ENCODE assay signal across 9 cellular contexts in the genomic region with DNA sequence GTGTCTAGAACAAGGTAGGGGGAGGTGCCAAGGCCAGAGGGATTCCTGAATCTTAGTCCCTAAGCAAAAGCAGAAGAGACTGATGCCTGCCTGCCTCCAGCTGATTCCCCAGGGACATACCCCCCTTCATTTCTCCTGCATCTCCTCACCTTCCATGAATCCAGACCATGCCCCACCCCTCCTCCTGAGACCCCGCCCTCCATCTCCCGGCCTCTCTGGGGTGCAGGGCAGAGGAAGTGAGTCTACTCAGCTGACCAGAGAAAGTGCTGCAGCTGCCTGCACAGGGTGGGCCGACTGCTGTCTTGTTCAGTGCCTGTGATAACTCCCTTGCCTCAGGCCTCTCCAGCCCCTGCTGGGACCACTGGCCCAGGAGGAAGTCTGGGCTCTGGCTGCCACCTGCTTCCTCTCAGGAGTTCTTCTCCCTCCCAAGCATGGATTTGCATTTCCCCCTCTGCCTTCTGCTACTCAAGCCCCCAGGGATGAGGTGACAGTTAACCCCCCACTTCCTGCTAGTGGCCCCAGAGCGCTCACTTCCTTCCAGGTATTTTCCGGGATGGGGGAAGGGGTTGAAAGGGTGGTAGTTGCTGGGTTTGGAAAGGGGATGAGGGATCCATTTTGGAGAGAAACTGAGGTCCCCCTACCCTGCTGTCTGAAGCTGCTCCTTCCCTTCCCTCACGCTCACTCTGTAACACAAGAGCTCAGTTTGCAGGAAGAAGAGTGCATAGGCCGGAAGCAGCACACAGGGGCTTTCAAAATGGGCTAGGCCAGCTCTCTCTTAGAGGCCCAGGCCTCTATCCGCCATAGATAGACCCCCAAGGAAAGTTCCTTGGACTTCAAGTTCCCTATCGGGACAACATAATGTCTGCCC. TPM values are rescaled to one million over a fixed set of nuclear protein-coding genes. Genes with fewer than 3 reads are reported as not detected.
DNase-seq lines count a peak whose midpoint lies in the region; ATAC-seq and TF ChIP-seq lines count a peak whose summit lies in the region.
"Had no signal": no experiment of that assay in that cellular context is flagged by ENCODE, and none has a peak within 500 bp of the region (broad histone marks: within the 10 kb centered on the region; RNA-seq: fewer than 3 reads in every experiment).

No MANE protein-coding gene starts in this region.

- H3K9me3 Mint-ChIP-seq in activated T-cell treated with anti-CD3 and anti-CD28 coated beads, Interleukin-2, amount 50 U/mL, for 72 hours, result no peaks in the 10 kb centered on the region

- intact Hi-C loops in left ventricle myocardium superior (cut with micrococcal nuclease), result no loop called here
- intact Hi-C loops in lower leg skin (cut with DNase I; ENCODE audit: low total_unique reads), result no loop called here

- peak overlapping the region; percentile 89 to 93 for H3K4me3 Mint-ChIP-seq in activated T-cell treated with anti-CD3 and anti-CD28 coated beads, Interleukin-2, amount 50 U/mL, for 72 hours

- peak overlapping the region; percentile 27 to 99 (median 93) for H3K27ac ChIP-seq in skin epidermis
- H3K27ac ChIP-seq: epithelial cell of prostate had no signal

- peak overlapping the region; percentile 99 for H3K27ac Mint-ChIP-seq in activated T-cell treated with anti-CD3 and anti-CD28 coated beads, Interleukin-2, amount 50 U/mL, for 72 hours

- peak overlapping the region in 6 of 7 experiments; percentile 3 to 31 (median 22) for H3K4me3 ChIP-seq in skin epidermis
- H3K4me3 ChIP-seq in lower leg skin (ENCODE audit: low read depth, poor library complexity, severe bottlenecking), result no peak overlapping the region

- TF ChIP-seq CTCF in lower leg skin (IDR thresholded peaks at IDR 0.05), result no peak

- DNase-seq in AG20443 (ENCODE audit: low spot score) (peak; percentile 71), NCI-H226 (peak; percentile 48), left ventricle myocardium superior (peak; percentile 64), DMS79 treated with DMSO at 0.1 percent for 48 hours (lab: John Stamatoyannopoulos, UW) (no peak), lower leg skin (ENCODE audit: low spot score in 2 of 2) (no peak)
- peak; percentile 82 to 88 for DNase-seq in activated T-cell treated with anti-CD3 and anti-CD28 coated beads, Interleukin-2, amount 50 U/mL, for 72 hours

- TF ChIP-seq POLR2A in lower leg skin (IDR thresholded peaks at IDR 0.05), result no peak

- peaks cover 64% of the 10 kb centered on the region for H3K4me1 Mint-ChIP-seq in activated T-cell treated with anti-CD3 and anti-CD28 coated beads, Interleukin-2, amount 50 U/mL, for 72 hours (ENCODE audit: low read depth)

- no peaks in the 10 kb centered on the region for H3K27me3 Mint-ChIP-seq in activated T-cell treated with anti-CD3 and anti-CD28 coated beads, Interleukin-2, amount 50 U/mL, for 72 hours (ENCODE audit: low read depth)

- peaks cover 31 to 42% of the 10 kb centered on the region in 2 donors for H3K36me3 Mint-ChIP-seq in activated T-cell treated with anti-CD3 and anti-CD28 coated beads, Interleukin-2, amount 50 U/mL, for 72 hours (ENCODE audit: insufficient read depth in 2 of 2)

- ATAC-seq in GM21723 (IDR thresholded peaks at IDR 0.05; ENCODE audit: unreplicated experiment), result peak; percentile 26
- peak; percentile 34 to 44 for ATAC-seq in activated T-cell treated with anti-CD3 and anti-CD28 coated beads, Interleukin-2, amount 50 U/mL, for 72 hours (replicated peaks in 1 of 2)
- peak; percentile 65 for ATAC-seq in left ventricle myocardium superior

- 55 to 61% methylated on average over 9 of the region's 9 CpGs for WGBS in lower leg skin, 2 donors

RNA-seq across cellular contexts. Expression of gene TSPOAP1, which starts 10.5 kb away (rescaled TPM):
- total RNA-seq in activated T-cell treated with anti-CD3 and anti-CD28 coated beads, Interleukin-2, amount 50 U/mL, for 72 hours, result 10 to 100 TPM; 42.3 to 55.3 TPM
- 18.8 TPM for total RNA-seq in left ventricle myocardium superior
- 10 to 100 TPM in 1 of 4 donors, 1 to 10 TPM in 3; 8.2 to 18.3 (median 8.8) TPM for total RNA-seq in lower leg skin

RNA-seq across cellular contexts. Expression of gene SUPT4H1, which starts 12.9 kb away (rescaled TPM):
- 100 to 1,000 TPM; 101 to 110 TPM for total RNA-seq in activated T-cell treated with anti-CD3 and anti-CD28 coated beads, Interleukin-2, amount 50 U/mL, for 72 hours
- 62.2 TPM for total RNA-seq in left ventricle myocardium superior
- total RNA-seq in lower leg skin, result 10 to 100 TPM; 49.5 to 89.7 (median 57.5) TPM

RNA-seq across cellular contexts. Expression of gene MPO, which starts 58.4 kb away (rescaled TPM):
- total RNA-seq in activated T-cell treated with anti-CD3 and anti-CD28 coated beads, Interleukin-2, amount 50 U/mL, for 72 hours, result under 1 TPM in 1 of 2 donors, not detected in 1; 0.09 TPM
- total RNA-seq in left ventricle myocardium superior (0.42 TPM), lower leg skin (under 1 TPM in 1 of 4 donors, not detected in 3; 0.10 TPM)

Comparison
In these comparisons a context has a peak if more than half of its experiments do, and no peak if none do; other contexts are left out.
1. DNase-seq: peak in AG20443 (single experiment), NCI-H226 (single experiment), activated T-cell treated with anti-CD3 and anti-CD28 coated beads, Interleukin-2, amount 50 U/mL, for 72 hours (2 of 2) and left ventricle myocardium superior (single experiment); none in DMS79 treated with DMSO at 0.1 percent for 48 hours (single experiment) and lower leg skin (0 of 2).
2. Peak in every context shown above with its lines, with median percentiles within 50 percentile points of each other: ATAC-seq.